ENCODE assay signal across 20 cellular contexts in the genomic region with DNA sequence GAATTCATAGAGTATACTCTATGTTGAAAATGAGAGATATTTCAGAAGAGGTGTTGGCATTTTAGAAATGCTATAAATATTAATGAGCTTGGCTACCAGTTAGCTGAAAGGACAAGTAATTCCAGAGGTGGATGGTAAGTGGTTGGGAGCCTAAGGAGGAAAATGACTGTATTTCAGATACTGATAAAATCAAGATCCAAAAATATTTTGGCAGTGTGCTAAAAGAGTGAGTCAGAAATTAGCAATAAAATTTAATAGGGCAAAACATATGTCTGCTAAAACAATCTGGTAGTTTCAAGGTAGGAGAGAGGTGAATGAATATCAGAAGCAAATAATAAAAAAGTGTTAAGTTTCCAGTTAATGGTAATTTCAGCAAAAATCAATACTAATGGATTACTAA.
DNase-seq lines count a peak whose midpoint lies in the region; ATAC-seq and TF ChIP-seq lines count a peak whose summit lies in the region.
"Had no signal": no experiment of that assay in that cellular context is flagged by ENCODE, and none has a peak within 500 bp of the region (broad histone marks: within the 10 kb centered on the region; RNA-seq: fewer than 3 reads in every experiment).

No MANE protein-coding gene starts in this region.

- H3K36me3 ChIP-seq in PC-3 (ENCODE audit: low read depth, low read length) (no peaks in the 10 kb centered on the region), Karpas-422 (ENCODE audit: insufficient read depth, low read length) (no peaks in the 10 kb centered on the region)
- H3K36me3 ChIP-seq: BE2C, HAP-1 had no signal

- H3K4me2 ChIP-seq in PC-3 (ENCODE audit: low read length): no peak overlapping the region
- H3K4me2 ChIP-seq in Karpas-422 (ENCODE audit: low read depth, low read length, poor library complexity, severe bottlenecking): no peak overlapping the region

- ATAC-seq in PC-3: no peak
- no peak for ATAC-seq in GM21717 (IDR thresholded peaks at IDR 0.05; ENCODE audit: unreplicated experiment)

- no peaks in the 10 kb centered on the region for H3K9me2 ChIP-seq in PC-3 (replicated peaks; ENCODE audit: low read length)
- no peaks in the 10 kb centered on the region for H3K9me2 ChIP-seq in Karpas-422 (replicated peaks; ENCODE audit: insufficient read depth, low read length)

- H3K79me2 ChIP-seq in PC-3 (ENCODE audit: low read length): no peaks in the 10 kb centered on the region
- no peaks in the 10 kb centered on the region for H3K79me2 ChIP-seq in Karpas-422 (ENCODE audit: low read length)

- no TSS peak for BruUV-seq in PC-3 (replicated peaks; lab: Mats Ljungman, UMichigan)

- intact Hi-C loops in PC-3 (cut with micrococcal nuclease): no loop called here

- CTCF ChIA-PET in PC-3 (lab: Charles Lee): no interaction called here

- H3K9ac ChIP-seq in PC-3 (ENCODE audit: low read length) (no peak overlapping the region), Karpas-422 (ENCODE audit: low read length) (no peak overlapping the region)

- no peak for TF ChIP-seq CTCF in PC-3 (conservative IDR thresholded peaks at IDR 0.05; ENCODE audit: low read depth, low read length)

- no peaks in the 10 kb centered on the region for H3K9me3 ChIP-seq in PC-3 (ENCODE audit: low read length)
- H3K9me3 ChIP-seq in Karpas-422 (ENCODE audit: low read length): peaks cover 14% of the 10 kb centered on the region
- H3K9me3 ChIP-seq: BE2C, HAP-1 had no signal

- POLR2A ChIA-PET in PC-3 (lab: Charles Lee; ENCODE audit: unreplicated experiment): no interaction called here

- H3K4me1 ChIP-seq in PC-3 (ENCODE audit: insufficient read depth, low read length) (no peaks in the 10 kb centered on the region), Karpas-422 (ENCODE audit: low read length) (no peaks in the 10 kb centered on the region)
- H3K4me1 ChIP-seq: BE2C, HAP-1 had no signal

- no peaks in the 10 kb centered on the region for H3F3A ChIP-seq in PC-3 (ENCODE audit: low read length, unreplicated experiment)

- H2AFZ ChIP-seq in PC-3 (ENCODE audit: low read length) (no peak overlapping the region), Karpas-422 (ENCODE audit: low read length) (no peak overlapping the region)

- no peak overlapping the region for H3K27ac ChIP-seq in PC-3 (ENCODE audit: low read length)
- no peak overlapping the region for H3K27ac ChIP-seq in Karpas-422 (ENCODE audit: low read length)
- H3K27ac ChIP-seq: 22Rv1 had no signal

- H3K4me3 ChIP-seq in PC-3 (ENCODE audit: low read length) (no peak overlapping the region), Karpas-422 (ENCODE audit: low read length) (no peak overlapping the region)
- H3K4me3 ChIP-seq: HAP-1 had no signal

- H4K20me1 ChIP-seq in PC-3 (ENCODE audit: low read length): no peaks in the 10 kb centered on the region
- H4K20me1 ChIP-seq in Karpas-422 (ENCODE audit: insufficient read depth, low read depth, low read length): no peaks in the 10 kb centered on the region

- H3K27me3 ChIP-seq in PC-3 (ENCODE audit: low read length) (no peaks in the 10 kb centered on the region), Karpas-422 (ENCODE audit: low read length) (no peaks in the 10 kb centered on the region)
- H3K27me3 ChIP-seq: BE2C had no signal

- DNase-seq in DMS 273 (lab: John Stamatoyannopoulos, UW; ENCODE audit: unreplicated experiment) (peak; percentile 12), DMS 273 treated with DMSO at 0.1 percent for 48 hours (lab: John Stamatoyannopoulos, UW) (no peak), GM03348 (ENCODE audit: low spot score) (peak; percentile 16), PC-3 (peak; percentile 11), Karpas-422 (no peak), NAMALWA (ENCODE audit: low spot score) (no peak)
- DNase-seq: AML-193; BE2C; C1 segment of cervical spinal cord; Calu3; CD4-positive, alpha-beta memory T cell; COR-L47; DMS79; EL; GDM1; GOT3; HFFc6 had no signal

Comparison
In these comparisons a context has a peak if more than half of its experiments do, and no peak if none do; other contexts are left out.
1. DNase-seq: peak in DMS 273 (single experiment), GM03348 (single experiment) and PC-3 (single experiment); none in DMS 273 treated with DMSO at 0.1 percent for 48 hours (single experiment), Karpas-422 (single experiment) and NAMALWA (single experiment).